8 cellular contexts compared by ENCODE assay signal in the genomic region with DNA sequence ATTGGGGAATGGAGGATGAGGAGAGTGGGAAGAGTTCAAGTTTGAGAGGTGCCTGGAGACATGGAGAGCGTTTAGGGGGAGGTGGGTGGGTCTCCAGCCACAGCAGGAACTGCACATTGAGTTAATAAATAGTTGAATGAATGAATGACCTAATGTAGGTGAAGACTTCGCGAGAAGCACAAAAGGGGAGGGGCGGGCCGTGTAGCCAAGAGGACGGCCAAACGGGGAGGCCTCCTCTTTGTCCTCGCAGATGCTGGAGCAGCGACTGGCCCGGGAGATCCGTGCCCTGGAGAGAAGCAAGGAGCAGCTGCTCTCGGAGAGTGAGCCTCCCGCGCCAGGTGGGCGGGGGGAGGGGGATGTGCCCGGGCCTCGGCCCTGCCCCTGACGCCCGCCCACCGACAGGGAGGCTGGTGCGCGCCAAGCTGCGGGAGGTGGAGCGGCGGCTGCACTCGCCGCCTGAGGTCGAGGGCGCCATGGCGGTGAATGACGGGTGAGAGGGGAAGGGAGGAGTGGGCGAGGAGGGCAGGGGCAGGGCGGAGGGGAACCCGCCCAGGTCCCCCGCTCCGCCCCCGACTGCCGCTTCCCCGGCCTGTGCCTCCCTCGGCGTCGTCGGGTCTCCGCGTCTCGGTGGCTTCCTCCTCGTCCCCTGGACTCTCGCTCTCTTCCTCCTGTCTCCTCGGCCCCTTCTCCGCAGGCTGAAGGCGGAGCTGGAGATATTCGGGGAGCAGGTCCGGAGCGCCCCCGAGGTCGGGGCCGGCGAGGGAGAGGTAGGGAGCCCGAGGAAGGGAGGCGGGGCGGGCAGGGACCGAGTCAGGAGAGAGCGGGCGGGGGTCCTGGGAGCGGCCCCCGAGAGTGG. TPM values are rescaled to one million over a fixed set of nuclear protein-coding genes. Genes with fewer than 3 reads are reported as not detected.
DNase-seq lines count a peak whose midpoint lies in the region; ATAC-seq and TF ChIP-seq lines count a peak whose summit lies in the region.

No MANE protein-coding gene starts in this region.

- H3K27ac ChIP-seq in lower lobe of right lung = peak overlapping the region; percentile 73

- H3K36me3 Mint-ChIP-seq in activated B cell treated with CpG ODN at 0.5 μM for 24 hours (ENCODE audit: low read depth) = peaks cover 2% of the 10 kb centered on the region
- peaks cover 4% of the 10 kb centered on the region for H3K36me3 Mint-ChIP-seq in central memory CD8-positive, alpha-beta T cell (ENCODE audit: insufficient read depth)

- peak overlapping the region; percentile 37 for H3K27ac Mint-ChIP-seq in activated B cell treated with CpG ODN at 0.5 μM for 24 hours
- peak overlapping the region; percentile 38 for H3K27ac Mint-ChIP-seq in central memory CD8-positive, alpha-beta T cell (ENCODE audit: low read depth)

- intact Hi-C loops in activated B cell treated with CpG ODN at 0.5 μM for 24 hours (cut with micrococcal nuclease) (loop anchor here (1.0 to 5.0 kb wide), 6 partner anchors 22 to 1750 kb away; partner anchors contain the start of genes GABARAPL2, KARS1, NUDT7 and TERF2IP), lower lobe of right lung (cut with DNase I) (no loop called here)

- CTCF ChIA-PET in activated B cell treated with CpG ODN at 0.5 μM for 24 hours (lab: Charles Lee) = interaction anchor here (0.5 to 1.4 kb wide), 3 partner anchors 9 to 109 kb away, joined by 3 to 5 read pairs (median 3); no protein-coding TSS in a partner anchor

- H3K4me3 ChIP-seq in lower lobe of right lung = peak overlapping the region; percentile 73

- no peak for TF ChIP-seq CTCF in activated B cell treated with CpG ODN at 0.5 μM for 24 hours (IDR thresholded peaks at IDR 0.05)
- no peak for TF ChIP-seq CTCF in lower lobe of right lung (IDR thresholded peaks at IDR 0.05)

- DNase-seq in NCI-H2029 treated with DMSO at 0.1 percent for 48 hours (lab: John Stamatoyannopoulos, UW) (peak; percentile 24), activated B cell treated with CpG ODN at 0.5 μM for 24 hours (peak; percentile 63), lower lobe of right lung (peak; percentile 71), ureter (ENCODE audit: low spot score) (no peak)
- peak; percentile 49 for DNase-seq in central memory CD8-positive, alpha-beta T cell (ENCODE audit: low spot score in 2 of 2)
- peak; percentile 60 to 69 for DNase-seq in stimulated activated CD8-positive, alpha-beta memory T cell treated with anti-CD3 and anti-CD28 coated beads, Interleukin-15, amount 100 ng/mL, for 4 hours (ENCODE audit: low read depth in 2 of 2)

- no peaks in the 10 kb centered on the region for H3K27me3 Mint-ChIP-seq in activated B cell treated with CpG ODN at 0.5 μM for 24 hours
- no peaks in the 10 kb centered on the region for H3K27me3 Mint-ChIP-seq in central memory CD8-positive, alpha-beta T cell

- H3K4me1 ChIP-seq in lower lobe of right lung = peaks cover 6% of the 10 kb centered on the region

- ATAC-seq in GM18519 (IDR thresholded peaks at IDR 0.05; ENCODE audit: low FRiP score, unreplicated experiment) (peak; percentile 66), HG02884 (IDR thresholded peaks at IDR 0.05; ENCODE audit: unreplicated experiment) (peak; percentile 62), activated B cell treated with CpG ODN at 0.5 μM for 24 hours (ENCODE audit: low read depth) (peak; percentile 71), lower lobe of right lung (peak; percentile 82 to 85)
- ATAC-seq in central memory CD8-positive, alpha-beta T cell (replicated peaks; ENCODE audit: extremely low read depth, poor library complexity, severe bottlenecking) = peak; percentile 81

- H3K9me3 Mint-ChIP-seq in activated B cell treated with CpG ODN at 0.5 μM for 24 hours = no peaks in the 10 kb centered on the region
- H3K9me3 Mint-ChIP-seq in central memory CD8-positive, alpha-beta T cell = no peaks in the 10 kb centered on the region

- H3K36me3 ChIP-seq in lower lobe of right lung = no peaks in the 10 kb centered on the region

- no peaks in the 10 kb centered on the region for H3K9me3 ChIP-seq in lower lobe of right lung

- H3K4me3 Mint-ChIP-seq in activated B cell treated with CpG ODN at 0.5 μM for 24 hours = peak overlapping the region; percentile 89
- peak overlapping the region; percentile 80 for H3K4me3 Mint-ChIP-seq in central memory CD8-positive, alpha-beta T cell

- POLR2A ChIA-PET in activated B cell treated with CpG ODN at 0.5 μM for 24 hours (lab: Charles Lee) = interaction anchor here (2.3 kb wide), 1 partner anchor 21 kb away, joined by 20 read pairs; the partner anchor contains the start of gene MON1B

- no peaks in the 10 kb centered on the region for H3K27me3 ChIP-seq in lower lobe of right lung (ENCODE audit: low read depth)

- peaks cover 9% of the 10 kb centered on the region for H3K4me1 Mint-ChIP-seq in activated B cell treated with CpG ODN at 0.5 μM for 24 hours
- H3K4me1 Mint-ChIP-seq in central memory CD8-positive, alpha-beta T cell = peaks cover 7% of the 10 kb centered on the region

RNA-seq across cellular contexts. Expression of gene SYCE1L, which starts 12.9 kb away (rescaled TPM):
- total RNA-seq in activated B cell treated with CpG ODN at 0.5 μM for 24 hours (5.1 and 6.3 TPM in 2 replicates), lower lobe of right lung (2.6 TPM), ureter (7.5 TPM)

RNA-seq across cellular contexts. Expression of gene MON1B, which starts 21.1 kb away (rescaled TPM):
- total RNA-seq in activated B cell treated with CpG ODN at 0.5 μM for 24 hours (70.7 and 73.2 TPM in 2 replicates), lower lobe of right lung (62.2 TPM), ureter (58.7 TPM)
